Comparison of ENCODE assay signal across 8 cellular contexts in the genomic region with DNA sequence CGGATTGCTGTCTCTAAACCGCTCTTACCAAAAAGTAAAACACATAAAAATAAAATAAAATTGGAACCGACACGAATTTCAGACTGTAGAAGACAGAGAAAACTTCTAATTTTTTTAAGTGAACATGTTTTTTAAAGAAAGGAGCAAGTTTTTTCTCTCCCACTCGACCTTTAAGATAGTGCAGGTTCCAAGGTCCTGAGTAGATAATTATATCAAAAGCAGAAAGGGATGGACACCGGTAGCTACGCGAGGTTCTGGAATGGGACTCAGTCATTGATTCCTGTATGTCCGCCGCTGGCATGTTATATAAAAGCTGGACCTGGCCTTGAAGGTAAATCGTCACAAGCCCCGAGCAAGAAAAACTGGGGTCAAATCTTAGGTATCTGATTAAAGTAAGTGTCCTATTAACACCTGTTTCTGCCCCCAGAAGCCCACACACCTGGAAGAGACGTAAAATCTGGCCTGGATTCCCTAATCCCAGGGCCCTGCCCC. TPM values are rescaled to one million over a fixed set of nuclear protein-coding genes. Genes with fewer than 3 reads are reported as not detected.
DNase-seq lines count a peak whose midpoint lies in the region; ATAC-seq and TF ChIP-seq lines count a peak whose summit lies in the region.

No MANE protein-coding gene starts in this region.

- H3K4me3 ChIP-seq in tibial nerve, result peak overlapping the region; percentile 67 to 81 (median 75)

- H3K27ac Mint-ChIP-seq in activated naive CD8-positive, alpha-beta T cell treated with anti-CD3 and anti-CD28 coated beads, Interleukin-2, amount 50 U/mL, for 24 hours, result peak overlapping the region; percentile 94

- H3K27ac ChIP-seq in tibial nerve, result peak overlapping the region; percentile 87 to 98 (median 97)

- H3K4me1 ChIP-seq in tibial nerve, result peaks cover 0 to 43% (median 11%) of the 10 kb centered on the region in 4 donors

- peak overlapping the region; percentile 96 for H3K4me3 Mint-ChIP-seq in activated naive CD8-positive, alpha-beta T cell treated with anti-CD3 and anti-CD28 coated beads, Interleukin-2, amount 50 U/mL, for 24 hours

- H3K27me3 Mint-ChIP-seq in activated naive CD8-positive, alpha-beta T cell treated with anti-CD3 and anti-CD28 coated beads, Interleukin-2, amount 50 U/mL, for 24 hours, result no peaks in the 10 kb centered on the region

- intact Hi-C loops in left colon (cut with DNase I, micrococcal nuclease), result no loop called here

- no peak for TF ChIP-seq EP300 in tibial nerve (IDR thresholded peaks at IDR 0.05)

- no peaks in the 10 kb centered on the region for H3K9me3 Mint-ChIP-seq in activated naive CD8-positive, alpha-beta T cell treated with anti-CD3 and anti-CD28 coated beads, Interleukin-2, amount 50 U/mL, for 24 hours

- ATAC-seq in HG03159 (IDR thresholded peaks at IDR 0.05; ENCODE audit: unreplicated experiment), result peak; percentile 0
- no peak for ATAC-seq in activated naive CD8-positive, alpha-beta T cell treated with anti-CD3 and anti-CD28 coated beads, Interleukin-2, amount 50 U/mL, for 24 hours
- ATAC-seq in left colon, result peak; percentile 8
- no peak for ATAC-seq in HG02798 (IDR thresholded peaks at IDR 0.05; ENCODE audit: poor library complexity, unreplicated experiment)

- 1% methylated on average over 13 of the region's 13 CpGs for WGBS in tibial nerve, 2 donors

- H3K4me1 Mint-ChIP-seq in activated naive CD8-positive, alpha-beta T cell treated with anti-CD3 and anti-CD28 coated beads, Interleukin-2, amount 50 U/mL, for 24 hours, result peaks cover 55% of the 10 kb centered on the region

- no peaks in the 10 kb centered on the region for H3K36me3 ChIP-seq in tibial nerve

- no peak for TF ChIP-seq CTCF in tibial nerve (IDR thresholded peaks at IDR 0.05)

- peak; percentile 31 for DNase-seq in NOMO-1 treated with DMSO at 0.1 percent for 48 hours (lab: John Stamatoyannopoulos, UW; ENCODE audit: unreplicated experiment)
- no peak for DNase-seq in NOMO-1 (lab: John Stamatoyannopoulos, UW; ENCODE audit: unreplicated experiment in 2 of 2)
- DNase-seq in activated naive CD8-positive, alpha-beta T cell treated with anti-CD3 and anti-CD28 coated beads, Interleukin-2, amount 50 U/mL, for 24 hours, result no peak
- DNase-seq in left colon, result no peak
- no peak for DNase-seq in tibial nerve (ENCODE audit: low spot score in 2 of 2)
- no peak for DNase-seq in NCI-H345 treated with DMSO at 0.1 percent for 48 hours (lab: John Stamatoyannopoulos, UW; ENCODE audit: unreplicated experiment)

- peaks cover 11% of the 10 kb centered on the region for H3K36me3 Mint-ChIP-seq in activated naive CD8-positive, alpha-beta T cell treated with anti-CD3 and anti-CD28 coated beads, Interleukin-2, amount 50 U/mL, for 24 hours (ENCODE audit: low read depth)

- H3K9me3 ChIP-seq in tibial nerve, result no peaks in the 10 kb centered on the region

- TF ChIP-seq POLR2A in tibial nerve (IDR thresholded peaks at IDR 0.05), result no peak

- no peaks in the 10 kb centered on the region for H3K27me3 ChIP-seq in tibial nerve

RNA-seq across cellular contexts. Expression of a gene that starts 0.5 kb away (rescaled TPM):
- 10 to 100 TPM; 46.4 to 50.2 TPM for total RNA-seq in left colon
- total RNA-seq in tibial nerve, result 10 to 100 TPM in 1 of 4 donors, 1 to 10 TPM in 3; 3.7 to 14.2 (median 6.7) TPM

RNA-seq across cellular contexts. Expression of a gene that starts 0.8 kb away (rescaled TPM):
- total RNA-seq in left colon, result 10 to 100 TPM; 14.3 to 20.5 TPM
- total RNA-seq in tibial nerve, result 1 to 10 TPM; 4.5 to 6.5 (median 4.8) TPM

Comparison
In these comparisons a context has a peak if more than half of its experiments do, and no peak if none do; other contexts are left out.
1. ATAC-seq: peak in HG03159 (single experiment) and left colon (single experiment); none in activated naive CD8-positive, alpha-beta T cell treated with anti-CD3 and anti-CD28 coated beads, Interleukin-2, amount 50 U/mL, for 24 hours (single experiment) and HG02798 (single experiment).